Comparison of ENCODE assay signal across 14 cellular contexts in genomic region chr3:18739098-18739431, GRCh38.
A peak's percentile ranks its signal among the peaks of the same experiment; 100 is the strongest.
DNase-seq lines count a peak whose midpoint lies in the region; ATAC-seq and TF ChIP-seq lines count a peak whose summit lies in the region.
"Had no signal": no experiment of that assay in that cellular context is flagged by ENCODE, and none has a peak within 500 bp of the region (broad histone marks: within the 10 kb centered on the region; RNA-seq: fewer than 3 reads in every experiment).

No MANE protein-coding gene starts in this region.

- POLR2A ChIA-PET in OCI-LY7 (lab: Charles Lee) = interaction anchor here (0.6 to 3.7 kb wide), 6 partner anchors 9 to 447 kb away, joined by 3 to 27 read pairs (median 4); no protein-coding TSS in a partner anchor

- no peaks in the 10 kb centered on the region for H3K9me3 ChIP-seq in OCI-LY7 (ENCODE audit: low read length)
- H3K9me3 ChIP-seq: Caco-2, thoracic aorta had no signal

- no peaks in the 10 kb centered on the region for H3K36me3 ChIP-seq in OCI-LY7 (ENCODE audit: insufficient read depth, low read length)
- H3K36me3 ChIP-seq: thoracic aorta had no signal

- no peaks in the 10 kb centered on the region for H3K79me2 ChIP-seq in OCI-LY7 (ENCODE audit: insufficient read depth, low read depth, low read length)

- intact Hi-C loops in OCI-LY7 (cut with micrococcal nuclease; ENCODE audit: unreplicated experiment) = no loop called here

- CTCF ChIA-PET in OCI-LY7 (lab: Charles Lee; ENCODE audit: unreplicated experiment) = interaction anchor here (1.4 kb wide), 1 partner anchor 179 kb away, joined by 4 read pairs; no protein-coding TSS in a partner anchor

- peaks cover 55% of the 10 kb centered on the region for H3K4me1 ChIP-seq in OCI-LY7 (ENCODE audit: insufficient read depth, low read length, poor library complexity, severe bottlenecking)
- H3K4me1 ChIP-seq: Caco-2 had no signal

- DNase-seq in NOMO-1 (lab: John Stamatoyannopoulos, UW; ENCODE audit: unreplicated experiment in 2 of 2) (peak; percentile 16 to 33), NOMO-1 treated with dmso at 0.1 percent for 144 hours (lab: John Stamatoyannopoulos, UW; ENCODE audit: unreplicated experiment) (no peak), OCI-LY7 (ENCODE audit: low spot score) (no peak), immature natural killer cell (peak; percentile 40), NCI-H2171 treated with DMSO at 0.1 percent for 48 hours (lab: John Stamatoyannopoulos, UW) (no peak), HT-29 (ENCODE audit: low spot score) (no peak), GM10266 (ENCODE audit: extremely low spot score) (no peak)
- DNase-seq: Caco-2, mammary epithelial cell, NCI-H2227 treated with DMSO at 0.1 percent for 48 hours, nucleus accumbens had no signal

- H3K9me3 Mint-ChIP-seq in immature natural killer cell = no peaks in the 10 kb centered on the region

- BruUV-seq in OCI-LY7 (replicated peaks; lab: Mats Ljungman, UMichigan) = no TSS peak

- peak; percentile 25 for ATAC-seq in GM21381 (IDR thresholded peaks at IDR 0.05; ENCODE audit: unreplicated experiment)

- peak overlapping the region; percentile 20 to 88 (median 55) for H3K4me3 Mint-ChIP-seq in immature natural killer cell

- peaks cover 0 to 11% (median 4%) of the 10 kb centered on the region in 3 donors for H3K36me3 Mint-ChIP-seq in immature natural killer cell

- no peaks in the 10 kb centered on the region for H4K20me1 ChIP-seq in OCI-LY7 (ENCODE audit: insufficient read depth, low read length)

- no peak for TF ChIP-seq CTCF in OCI-LY7 (conservative IDR thresholded peaks at IDR 0.05; ENCODE audit: low read length)
- no peak for TF ChIP-seq CTCF in GM10266 (IDR thresholded peaks at IDR 0.05; ENCODE audit: control insufficient read depth, insufficient read depth, low read depth, missing control alignments)

- H3K27ac ChIP-seq in OCI-LY7 (ENCODE audit: low read depth, low read length, poor library complexity, severe bottlenecking) = no peak overlapping the region
- H3K27ac ChIP-seq: 22Rv1, thoracic aorta had no signal

- H3K27me3 Mint-ChIP-seq in immature natural killer cell (ENCODE audit: low read depth in 3 of 3) = peaks cover 2 to 8% (median 4%) of the 10 kb centered on the region in 3 donors

- no peaks in the 10 kb centered on the region for H3K9me2 ChIP-seq in OCI-LY7 (ENCODE audit: insufficient read depth, low read length)

- no peak overlapping the region for H3K4me3 ChIP-seq in OCI-LY7 (ENCODE audit: low read depth, low read length, poor library complexity, severe bottlenecking)
- H3K4me3 ChIP-seq: thoracic aorta had no signal

- H3K4me1 Mint-ChIP-seq in immature natural killer cell = peaks cover 75 to 83% of the 10 kb centered on the region in 2 donors

- 0 out of 2 replicates have a peak overlapping the region, but pooled peaks have one; percentile 82 for H3K4me2 ChIP-seq in OCI-LY7 (ENCODE audit: low read length)

- peak overlapping the region; percentile 28; the same call in 1 of the 2 replicates for H2AFZ ChIP-seq in OCI-LY7 (ENCODE audit: low read length)

- H3K27ac Mint-ChIP-seq in immature natural killer cell = peak overlapping the region; percentile 91 to 98 (median 96)

Comparison
In these comparisons a context has a peak if more than half of its experiments do, and no peak if none do; other contexts are left out.
1. DNase-seq: peak in NOMO-1 (2 of 2) and immature natural killer cell (3 of 3); none in NOMO-1 treated with dmso at 0.1 percent for 144 hours (single experiment), OCI-LY7 (single experiment), NCI-H2171 treated with DMSO at 0.1 percent for 48 hours (single experiment), HT-29 (single experiment) and GM10266 (single experiment).